Comparison of ENCODE assay signal across 31 cellular contexts in the genomic region with DNA sequence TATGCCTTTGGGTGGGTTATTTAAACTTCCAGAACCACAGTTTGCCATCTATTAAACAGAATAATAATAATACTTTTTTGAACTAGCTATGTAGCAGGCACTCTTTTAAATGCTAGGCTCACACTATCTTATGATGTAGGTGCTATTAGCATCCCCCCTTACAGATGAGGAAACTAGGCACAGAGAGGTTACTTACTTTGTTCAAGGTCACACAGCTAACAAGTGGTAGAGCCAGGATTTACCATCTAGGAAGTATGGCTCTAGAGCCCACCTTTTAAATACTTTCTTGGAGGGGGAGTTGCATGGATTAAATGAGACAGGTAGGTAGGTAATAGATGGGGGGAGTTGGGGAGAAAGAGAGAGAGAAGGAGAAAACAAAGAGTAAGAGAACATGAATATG.
"Had no signal": no experiment of that assay in that cellular context is flagged by ENCODE, and none has a peak within 500 bp of the region (broad histone marks: within the 10 kb centered on the region; RNA-seq: fewer than 3 reads in every experiment).

No MANE protein-coding gene starts in this region.

- H3K9ac ChIP-seq: neural progenitor cell, parathyroid adenoma had no signal

- H3K4me1 Mint-ChIP-seq: natural killer cell; stimulated activated memory B cell treated with anti-CD40 and anti-IgM and Interleukin-4, amounts not matched to agents 10 μg/mL and 1 μg/mL and 100 μg/mL, for 72 hours; stimulated activated naive CD8-positive, alpha-beta T cell treated with anti-CD3 and anti-CD28 coated beads, Interleukin-15, amount 100 ng/mL, for 72 hours had no signal

- H3K27ac Mint-ChIP-seq: natural killer cell; neural progenitor cell; progenitor cell of endocrine pancreas; stimulated activated memory B cell treated with anti-CD40 and anti-IgM and Interleukin-4, amounts not matched to agents 10 μg/mL and 1 μg/mL and 100 μg/mL, for 72 hours; stimulated activated naive CD8-positive, alpha-beta T cell treated with anti-CD3 and anti-CD28 coated beads, Interleukin-15, amount 100 ng/mL, for 72 hours; type B pancreatic cell had no signal

- H3K4me2 ChIP-seq: neural progenitor cell, smooth muscle cell had no signal

- H3K79me2 ChIP-seq: parathyroid adenoma had no signal

- H3K36me3 Mint-ChIP-seq: natural killer cell; neural progenitor cell; stimulated activated memory B cell treated with anti-CD40 and anti-IgM and Interleukin-4, amounts not matched to agents 10 μg/mL and 1 μg/mL and 100 μg/mL, for 72 hours; type B pancreatic cell had no signal

- H3K4me3 ChIP-seq: neural progenitor cell, ovary, psoas muscle, skin epidermis, smooth muscle cell, spleen, suprapubic skin, testis, tibial artery, transverse colon, upper lobe of right lung, uterus had no signal

- H2AFZ ChIP-seq: neural progenitor cell, parathyroid adenoma had no signal

- H3K4me3 Mint-ChIP-seq: natural killer cell; nephron; neural progenitor cell; stimulated activated memory B cell treated with anti-CD40 and anti-IgM and Interleukin-4, amounts not matched to agents 10 μg/mL and 1 μg/mL and 100 μg/mL, for 72 hours; stimulated activated naive CD8-positive, alpha-beta T cell treated with anti-CD3 and anti-CD28 coated beads, Interleukin-15, amount 100 ng/mL, for 72 hours; type B pancreatic cell had no signal

- H3K36me3 ChIP-seq: neural progenitor cell, ovary, spleen, suprapubic skin, tibial artery, transverse colon, upper lobe of right lung, uterus had no signal

- H3K4me1 ChIP-seq: neural progenitor cell, uterus had no signal

- H3K9me3 ChIP-seq: ovary, psoas muscle, spleen, suprapubic skin, testis, tibial artery, transverse colon, upper lobe of right lung, uterus had no signal

- H3K27me3 ChIP-seq: neural progenitor cell, ovary, spleen, suprapubic skin, testis, tibial artery, transverse colon, upper lobe of right lung, uterus had no signal

- ATAC-seq: natural killer cell; sciatic nerve; stimulated activated memory B cell treated with anti-CD40 and anti-IgM and Interleukin-4, amounts not matched to agents 10 μg/mL and 1 μg/mL and 100 μg/mL, for 72 hours; stimulated activated naive CD8-positive, alpha-beta T cell treated with anti-CD3 and anti-CD28 coated beads, Interleukin-15, Interleukin-2, amounts not matched to agents 100 U/mL and 50 U/mL, for 24 hours; upper lobe of right lung had no signal

- H3K27me3 Mint-ChIP-seq: stimulated activated memory B cell treated with anti-CD40 and anti-IgM and Interleukin-4, amounts not matched to agents 10 μg/mL and 1 μg/mL and 100 μg/mL, for 72 hours; stimulated activated naive CD8-positive, alpha-beta T cell treated with anti-CD3 and anti-CD28 coated beads, Interleukin-15, amount 100 ng/mL, for 72 hours; type B pancreatic cell had no signal

- H3K9me3 Mint-ChIP-seq: natural killer cell; nephron; neural progenitor cell; stimulated activated memory B cell treated with anti-CD40 and anti-IgM and Interleukin-4, amounts not matched to agents 10 μg/mL and 1 μg/mL and 100 μg/mL, for 72 hours; stimulated activated naive CD8-positive, alpha-beta T cell treated with anti-CD3 and anti-CD28 coated beads, Interleukin-15, amount 100 ng/mL, for 72 hours had no signal

- H3K27ac ChIP-seq: neural progenitor cell, ovary, parathyroid adenoma, psoas muscle, skin epidermis, spleen, suprapubic skin, testis, tibial artery, transverse colon, upper lobe of right lung, uterus had no signal

- DNase-seq: natural killer cell; occipital lobe; ovary; posterior cingulate gyrus; psoas muscle; right cardiac atrium; spleen; stimulated activated CD4-positive, alpha-beta T cell treated with anti-CD3 and anti-CD28 coated beads, Interleukin-12 subunit alpha, Interleukin-12 subunit beta, amount 100 ng/mL, for 4 hours; stimulated activated CD4-positive, alpha-beta T cell treated with anti-CD3 and anti-CD28 coated beads, Interleukin-1b, Interleukin-23, amount 100 ng/mL, for 48 hours; stimulated activated CD4-positive, alpha-beta T cell treated with anti-CD3 and anti-CD28 coated beads, Interleukin-4, amount 100 ng/mL, for 1 hour; stimulated activated CD4-positive, alpha-beta T cell treated with anti-CD3 and anti-CD28 coated beads, Interleukin-4, amount 100 ng/mL, for 4 hours; stimulated activated CD8-positive, alpha-beta memory T cell treated with anti-CD3 and anti-CD28 coated beads, Interleukin-4, amount 100 ng/mL, for 48 hours; stimulated activated naive CD4-positive, alpha-beta T cell; stimulated activated naive CD8-positive, alpha-beta T cell treated with anti-CD3 and anti-CD28 coated beads, Interleukin-15, amount 100 ng/mL, for 72 hours; stimulated activated naive CD8-positive, alpha-beta T cell treated with anti-CD3 and anti-CD28 coated beads, Interleukin-15, Interleukin-2, amounts not matched to agents 100 U/mL and 50 U/mL, for 24 hours; substantia nigra; testis; tibial artery; transverse colon; upper lobe of right lung; uterus had no signal
